Comparison of ENCODE assay signal across 26 cellular contexts in the genomic region with DNA sequence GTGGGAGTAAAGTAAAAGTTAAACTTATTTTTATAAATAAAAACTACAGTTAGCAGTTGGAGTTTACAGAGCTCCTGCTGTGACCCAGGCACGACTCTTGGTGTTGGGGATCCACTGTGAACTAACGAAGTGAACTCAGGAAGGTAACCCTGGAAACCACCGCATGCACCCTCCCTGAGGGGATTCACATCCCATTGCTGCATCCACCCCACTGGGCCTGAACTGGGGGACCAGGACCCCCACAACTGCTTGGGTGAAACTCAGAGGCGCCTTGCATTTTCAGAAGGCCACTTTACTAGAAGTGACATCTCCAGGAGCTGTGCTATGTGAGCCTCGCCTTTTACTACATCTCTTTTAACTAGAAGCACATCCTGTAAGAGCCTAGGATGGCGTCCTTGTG.
"Had no signal": no experiment of that assay in that cellular context is flagged by ENCODE, and none has a peak within 500 bp of the region (broad histone marks: within the 10 kb centered on the region; RNA-seq: fewer than 3 reads in every experiment).

No MANE protein-coding gene starts in this region.

- H3K4me1 Mint-ChIP-seq: activated CD4-positive, alpha-beta T cell treated with anti-CD3 and anti-CD28 coated beads, Interleukin-2, amount 10 ng/mL, durations not matched to agents 7 days and 5 days; central memory CD8-positive, alpha-beta T cell had no signal

- H3K9me3 Mint-ChIP-seq: activated T-cell treated with anti-CD3 and anti-CD28 coated beads, Interleukin-2, amount 50 U/mL, for 24 hours had no signal

- H3K36me3 Mint-ChIP-seq: activated CD4-positive, alpha-beta memory T cell treated with anti-CD3 and anti-CD28 coated beads for 36 hours; activated naive CD8-positive, alpha-beta T cell had no signal

- H3K4me3 Mint-ChIP-seq: activated CD4-positive, alpha-beta memory T cell treated with anti-CD3 and anti-CD28 coated beads for 36 hours; activated CD4-positive, alpha-beta T cell treated with anti-CD3 and anti-CD28 coated beads, Interleukin-2, amount 10 ng/mL, durations not matched to agents 7 days and 5 days; activated naive CD4-positive, alpha-beta T cell treated with anti-CD3 and anti-CD28 coated beads for 36 hours; activated naive CD8-positive, alpha-beta T cell; activated T-cell treated with anti-CD3 and anti-CD28 coated beads, Interleukin-2, amount 50 U/mL, for 24 hours; activated T-helper 1 cell treated with anti-CD3 and anti-CD28 coated beads, Interleukin-12 subunit alpha, Interleukin-12 subunit beta, Interleukin-2, Interleukin-4 antibody, amounts not matched to agents 30 ng/mL and 10 ng/mL and 1 ng/mL, durations not matched to agents 14 hours and 24 hours and 36 hours; brain; central memory CD8-positive, alpha-beta T cell had no signal

- H3K27ac Mint-ChIP-seq: activated CD4-positive, alpha-beta memory T cell treated with anti-CD3 and anti-CD28 coated beads for 36 hours; activated CD4-positive, alpha-beta T cell treated with anti-CD3 and anti-CD28 coated beads, Interleukin-2, amount 10 ng/mL, durations not matched to agents 7 days and 5 days; activated naive CD4-positive, alpha-beta T cell treated with anti-CD3 and anti-CD28 coated beads for 36 hours; activated naive CD8-positive, alpha-beta T cell; activated T-cell treated with anti-CD3 and anti-CD28 coated beads, Interleukin-2, amount 50 U/mL, for 24 hours; activated T-helper 1 cell treated with anti-CD3 and anti-CD28 coated beads, Interleukin-12 subunit alpha, Interleukin-12 subunit beta, Interleukin-2, Interleukin-4 antibody, amounts not matched to agents 30 ng/mL and 10 ng/mL and 1 ng/mL, durations not matched to agents 14 hours and 24 hours and 36 hours; brain had no signal

- H3K27ac ChIP-seq: KMS-11, SK-N-MC, VCaP had no signal

- H3K27me3 Mint-ChIP-seq: activated CD4-positive, alpha-beta memory T cell treated with anti-CD3 and anti-CD28 coated beads for 36 hours; activated CD4-positive, alpha-beta T cell treated with anti-CD3 and anti-CD28 coated beads, Interleukin-2, amount 10 ng/mL, durations not matched to agents 7 days and 5 days had no signal

- ATAC-seq: Panc1, Right ventricle myocardium inferior had no signal

- H3K4me3 ChIP-seq: SK-N-MC had no signal

- DNase-seq: activated CD4-positive, alpha-beta memory T cell treated with anti-CD3 and anti-CD28 coated beads for 36 hours; activated CD4-positive, alpha-beta T cell treated with anti-CD3 and anti-CD28 coated beads, Interleukin-2, amount 10 ng/mL, durations not matched to agents 7 days and 5 days; activated CD4-positive, CD25-positive, alpha-beta regulatory T cell; activated gamma-delta T cell; activated naive CD4-positive, alpha-beta T cell treated with anti-CD3 and anti-CD28 coated beads for 36 hours; activated T-cell treated with anti-CD3 and anti-CD28 coated beads, Interleukin-2, amount 50 U/mL, for 24 hours; amygdala; NCI-H1092; NCI-H1417; NCI-H1930; NCI-H2107; NCI-H345; NCI-H510A; NCI-H526 treated with DMSO at 0.1 percent for 48 hours; NCI-H82; RPMI8226; T-helper 1 cell had no signal
